28 cellular contexts compared by ENCODE assay signal in genomic region chr14:36221097-36221496, GRCh38. TPM values are rescaled to one million over a fixed set of nuclear protein-coding genes. Genes with fewer than 3 reads are reported as not detected.
A peak's percentile ranks its signal among the peaks of the same experiment; 100 is the strongest.
DNase-seq lines count a peak whose midpoint lies in the region; TF ChIP-seq lines count a peak whose summit lies in the region.
"Had no signal": no experiment of that assay in that cellular context is flagged by ENCODE, and none has a peak within 500 bp of the region (broad histone marks: within the 10 kb centered on the region; RNA-seq: fewer than 3 reads in every experiment).

No MANE protein-coding gene starts in this region.

- H3K27ac Mint-ChIP-seq in neural progenitor cell: no peak overlapping the region
- H3K27ac Mint-ChIP-seq: activated CD8-positive, alpha-beta T cell treated with anti-CD3 and anti-CD28 coated beads, Interleukin-2, amount 10 ng/mL, durations not matched to agents 7 days and 5 days; activated naive CD8-positive, alpha-beta T cell treated with anti-CD3 and anti-CD28 coated beads, Interleukin-2, amount 10 ng/mL, durations not matched to agents 7 days and 5 days; activated T-helper 1 cell treated with anti-CD3 and anti-CD28 coated beads, Interleukin-12 subunit alpha, Interleukin-12 subunit beta, Interleukin-2, Interleukin-4 antibody, amounts not matched to agents 30 ng/mL and 10 ng/mL and 1 ng/mL, durations not matched to agents 14 hours and 24 hours and 36 hours; naive B cell; progenitor cell of endocrine pancreas; T-helper 2 cell treated with Interferon-gamma antibody and Interleukin-4, amounts not matched to agents 5 μg/mL and 100 μg/mL, for 36 hours had no signal

- H3K9ac ChIP-seq in neural progenitor cell: no peak overlapping the region

- no peaks in the 10 kb centered on the region for H3K36me3 Mint-ChIP-seq in neural progenitor cell
- H3K36me3 Mint-ChIP-seq: activated naive CD8-positive, alpha-beta T cell treated with anti-CD3 and anti-CD28 coated beads, Interleukin-2, amount 10 ng/mL, durations not matched to agents 7 days and 5 days; naive B cell had no signal

- H3K36me3 ChIP-seq in neural progenitor cell (no peaks in the 10 kb centered on the region), WERI-Rb-1 (no peaks in the 10 kb centered on the region)
- H3K36me3 ChIP-seq: BE2C, esophagus squamous epithelium had no signal

- H3K9me3 ChIP-seq in neural progenitor cell (ENCODE audit: low read depth) (no peaks in the 10 kb centered on the region), WERI-Rb-1 (ENCODE audit: severe bottlenecking) (no peaks in the 10 kb centered on the region)
- H3K9me3 ChIP-seq: BE2C, body of pancreas, Caco-2, esophagus squamous epithelium had no signal

- TF ChIP-seq CTCF in neural progenitor cell (IDR thresholded peaks at IDR 0.05) (no peak), WERI-Rb-1 (IDR thresholded peaks at IDR 0.05; ENCODE audit: low read depth, low read length) (no peak)

- no peaks in the 10 kb centered on the region for H3K79me2 ChIP-seq in neural progenitor cell (ENCODE audit: low read depth)

- H3K4me2 ChIP-seq in neural progenitor cell: peak overlapping the region; percentile 62

- H4K20me1 ChIP-seq in neural progenitor cell (ENCODE audit: low read depth): no peaks in the 10 kb centered on the region

- no peaks in the 10 kb centered on the region for H3K27me3 ChIP-seq in neural progenitor cell
- peaks cover 98% of the 10 kb centered on the region for H3K27me3 ChIP-seq in WERI-Rb-1 (ENCODE audit: insufficient read depth, low read depth, severe bottlenecking)

- peaks cover 72% of the 10 kb centered on the region for H3K4me1 ChIP-seq in neural progenitor cell
- H3K4me1 ChIP-seq: BE2C, body of pancreas, esophagus squamous epithelium had no signal

- peaks cover 7% of the 10 kb centered on the region for H3K27me3 Mint-ChIP-seq in neural progenitor cell (ENCODE audit: insufficient read depth, low read depth)

- H3F3A ChIP-seq in neural progenitor cell (ENCODE audit: low read depth): peaks cover 17% of the 10 kb centered on the region

- peak overlapping the region; percentile 13 for H3K27ac ChIP-seq in angular gyrus (ENCODE audit: low read depth, low read length)
- no peak overlapping the region for H3K27ac ChIP-seq in neural progenitor cell
- H3K27ac ChIP-seq in WERI-Rb-1: no peak overlapping the region
- H3K27ac ChIP-seq: 22Rv1, body of pancreas, esophagus squamous epithelium had no signal

- no peak overlapping the region for H3K4me3 Mint-ChIP-seq in neural progenitor cell
- H3K4me3 Mint-ChIP-seq: activated CD8-positive, alpha-beta T cell treated with anti-CD3 and anti-CD28 coated beads, Interleukin-2, amount 10 ng/mL, durations not matched to agents 7 days and 5 days; activated naive CD8-positive, alpha-beta T cell treated with anti-CD3 and anti-CD28 coated beads, Interleukin-2, amount 10 ng/mL, durations not matched to agents 7 days and 5 days; activated T-helper 1 cell treated with anti-CD3 and anti-CD28 coated beads, Interleukin-12 subunit alpha, Interleukin-12 subunit beta, Interleukin-2, Interleukin-4 antibody, amounts not matched to agents 30 ng/mL and 10 ng/mL and 1 ng/mL, durations not matched to agents 14 hours and 24 hours and 36 hours; naive B cell; T-helper 2 cell treated with Interferon-gamma antibody and Interleukin-4, amounts not matched to agents 5 μg/mL and 100 μg/mL, for 36 hours had no signal

- no peaks in the 10 kb centered on the region for H3K9me3 Mint-ChIP-seq in neural progenitor cell
- H3K9me3 Mint-ChIP-seq: activated naive CD8-positive, alpha-beta T cell treated with anti-CD3 and anti-CD28 coated beads, Interleukin-2, amount 10 ng/mL, durations not matched to agents 7 days and 5 days; activated T-helper 1 cell treated with anti-CD3 and anti-CD28 coated beads, Interleukin-12 subunit alpha, Interleukin-12 subunit beta, Interleukin-2, Interleukin-4 antibody, amounts not matched to agents 30 ng/mL and 10 ng/mL and 1 ng/mL, durations not matched to agents 14 hours and 24 hours and 36 hours; T-helper 2 cell treated with Interferon-gamma antibody and Interleukin-4, amounts not matched to agents 5 μg/mL and 100 μg/mL, for 36 hours had no signal

- H3K4me3 ChIP-seq in neural progenitor cell (no peak overlapping the region), WERI-Rb-1 (ENCODE audit: low read depth, low read length) (no peak overlapping the region)
- H3K4me3 ChIP-seq: body of pancreas, esophagus squamous epithelium had no signal

- H2AFZ ChIP-seq in neural progenitor cell (replicated peaks): no peak overlapping the region

- peak; percentile 20 for DNase-seq in DMS153 (lab: John Stamatoyannopoulos, UW)
- no peak for DNase-seq in DMS153 treated with DMSO at 0.1 percent for 48 hours (lab: John Stamatoyannopoulos, UW; ENCODE audit: unreplicated experiment)
- DNase-seq in NCI-H1930 (lab: John Stamatoyannopoulos, UW): peak; percentile 78 to 87
- DNase-seq in neural progenitor cell (ENCODE audit: low spot score): peak; percentile 87
- DNase-seq in activated CD4-positive, CD25-positive, alpha-beta regulatory T cell treated with anti-CD3 and anti-CD28 coated beads, Interleukin-2, amount 50 U/mL, for 72 hours: no peak
- DNase-seq in WERI-Rb-1: no peak
- no peak for DNase-seq in activated effector memory CD4-positive, alpha-beta T cell treated with Interleukin-2 at 50 U/mL for 16 hours
- DNase-seq: activated CD4-positive, CD25-positive, alpha-beta regulatory T cell; activated CD8-positive, alpha-beta T cell treated with anti-CD3 and anti-CD28 coated beads, Interleukin-2, amount 10 ng/mL, durations not matched to agents 7 days and 5 days; activated naive CD8-positive, alpha-beta T cell treated with anti-CD3 and anti-CD28 coated beads, Interleukin-2, amount 10 ng/mL, durations not matched to agents 7 days and 5 days; BE2C; body of pancreas; Caco-2; effector memory CD4-positive, alpha-beta T cell; esophagus squamous epithelium; GOT3; naive B cell; NCI-H1694 treated with DMSO at 0.1 percent for 48 hours; small intestine; stimulated activated CD4-positive, alpha-beta T cell treated with anti-CD3 and anti-CD28 coated beads, Interleukin-2, amount 100 ng/mL, for 48 hours had no signal

- H3K4me1 Mint-ChIP-seq in neural progenitor cell: peaks cover 26% of the 10 kb centered on the region
- H3K4me1 Mint-ChIP-seq: activated naive CD8-positive, alpha-beta T cell treated with anti-CD3 and anti-CD28 coated beads, Interleukin-2, amount 10 ng/mL, durations not matched to agents 7 days and 5 days; naive B cell had no signal

RNA-seq across cellular contexts. Expression of gene PTCSC3, which starts 44.6 kb away (rescaled TPM):
- not detected in 2 replicates for total RNA-seq in neural progenitor cell (ENCODE audit: low replicate concordance)
- total RNA-seq: activated CD8-positive, alpha-beta T cell treated with anti-CD3 and anti-CD28 coated beads, Interleukin-2, amount 10 ng/mL, durations not matched to agents 7 days and 5 days; activated naive CD8-positive, alpha-beta T cell treated with anti-CD3 and anti-CD28 coated beads, Interleukin-2, amount 10 ng/mL, durations not matched to agents 7 days and 5 days; activated T-helper 1 cell treated with anti-CD3 and anti-CD28 coated beads, Interleukin-12 subunit alpha, Interleukin-12 subunit beta, Interleukin-2, Interleukin-4 antibody, amounts not matched to agents 30 ng/mL and 10 ng/mL and 1 ng/mL, durations not matched to agents 14 hours and 24 hours and 36 hours; body of pancreas; Caco-2; esophagus squamous epithelium; glomerular endothelial cell; lower leg skin; progenitor cell of endocrine pancreas; urinary bladder had no signal

Comparison
In these comparisons a context has a peak if more than half of its experiments do, and no peak if none do; other contexts are left out.
1. DNase-seq: peak in DMS153 (single experiment), NCI-H1930 (2 of 2) and neural progenitor cell (single experiment); none in DMS153 treated with DMSO at 0.1 percent for 48 hours (single experiment), activated CD4-positive, CD25-positive, alpha-beta regulatory T cell treated with anti-CD3 and anti-CD28 coated beads, Interleukin-2, amount 50 U/mL, for 72 hours (single experiment), WERI-Rb-1 (single experiment) and activated effector memory CD4-positive, alpha-beta T cell treated with Interleukin-2 at 50 U/mL for 16 hours (single experiment).